In the genomic region with DNA sequence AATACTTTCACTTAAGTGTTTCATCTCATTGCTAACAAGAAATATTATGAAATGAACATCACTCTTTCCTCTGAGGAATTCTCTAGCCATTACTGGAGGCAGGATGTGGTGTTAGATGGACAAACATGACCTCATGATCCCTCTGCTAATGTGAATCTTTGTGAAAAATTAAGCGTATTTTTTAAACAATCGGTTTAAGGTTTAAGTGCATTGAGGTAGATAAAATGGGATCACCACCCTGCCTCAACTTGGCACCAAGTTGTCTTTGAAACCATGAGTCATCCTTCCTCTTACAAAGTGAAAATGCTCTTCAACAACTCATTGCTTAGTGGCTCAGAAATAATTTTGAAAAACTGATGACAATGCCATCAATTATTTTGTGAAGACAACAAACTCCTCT, we compare ENCODE assay signal across 10 cellular contexts.
DNase-seq lines count a peak whose midpoint lies in the region; ATAC-seq and TF ChIP-seq lines count a peak whose summit lies in the region.
"Had no signal": no experiment of that assay in that cellular context is flagged by ENCODE, and none has a peak within 500 bp of the region (broad histone marks: within the 10 kb centered on the region; RNA-seq: fewer than 3 reads in every experiment).

No MANE protein-coding gene starts in this region.

- H3K9me3 ChIP-seq in right cardiac atrium (ENCODE audit: control insufficient read depth, low read length) (no peaks in the 10 kb centered on the region), WERI-Rb-1 (ENCODE audit: severe bottlenecking) (no peaks in the 10 kb centered on the region)
- H3K9me3 ChIP-seq: sigmoid colon had no signal

- H3K4me3 ChIP-seq in right cardiac atrium (ENCODE audit: low read length) (no peak overlapping the region), epithelial cell of esophagus (ENCODE audit: low read length) (no peak overlapping the region), WERI-Rb-1 (ENCODE audit: low read depth, low read length) (no peak overlapping the region)
- H3K4me3 ChIP-seq: sigmoid colon had no signal

- no peaks in the 10 kb centered on the region for H3K4me1 ChIP-seq in right cardiac atrium (ENCODE audit: control insufficient read depth, insufficient read depth, low read length)
- H3K4me1 ChIP-seq: sigmoid colon had no signal

- DNase-seq in left ventricle myocardium superior = no peak
- no peak for DNase-seq in right cardiac atrium
- peak; percentile 8 for DNase-seq in OCI-M1 (lab: John Stamatoyannopoulos, UW)
- DNase-seq in epithelial cell of esophagus (ENCODE audit: low read depth) = peak; percentile 80
- peak; percentile 83 for DNase-seq in stromal cell of bone marrow (ENCODE audit: low read depth)
- DNase-seq in NCI-H2196 (lab: John Stamatoyannopoulos, UW; ENCODE audit: unreplicated experiment) = no peak
- no peak for DNase-seq in putamen (ENCODE audit: low spot score)
- DNase-seq in WERI-Rb-1 = no peak
- DNase-seq: sigmoid colon had no signal

- H3K36me3 ChIP-seq in WERI-Rb-1 = no peaks in the 10 kb centered on the region
- H3K36me3 ChIP-seq: sigmoid colon had no signal

- 36% methylated on average over 2 of the region's 2 CpGs for WGBS in right cardiac atrium

- ATAC-seq in left ventricle myocardium superior (peak; percentile 39), right cardiac atrium (no peak)
- ATAC-seq: Panc1 had no signal

- intact Hi-C loops in left ventricle myocardium superior (cut with micrococcal nuclease) (loop anchor here (10.0 kb wide), 1 partner anchor 63 kb away; no protein-coding TSS in a partner anchor), right cardiac atrium (cut with DNase I) (no loop called here)

- no peaks in the 10 kb centered on the region for H3K27me3 ChIP-seq in right cardiac atrium (ENCODE audit: control insufficient read depth, insufficient read depth)
- no peaks in the 10 kb centered on the region for H3K27me3 ChIP-seq in WERI-Rb-1 (ENCODE audit: insufficient read depth, low read depth, severe bottlenecking)
- H3K27me3 ChIP-seq: sigmoid colon had no signal

- H3K27ac ChIP-seq in right cardiac atrium (ENCODE audit: low read length) (no peak overlapping the region), WERI-Rb-1 (no peak overlapping the region)
- H3K27ac ChIP-seq: sigmoid colon had no signal

- TF ChIP-seq CTCF in epithelial cell of esophagus (IDR thresholded peaks at IDR 0.05; ENCODE audit: insufficient read depth, low read depth, low read length, missing control alignments) (no peak), WERI-Rb-1 (IDR thresholded peaks at IDR 0.05; ENCODE audit: low read depth, low read length) (no peak)

Comparison
In these comparisons a context has a peak if more than half of its experiments do, and no peak if none do; other contexts are left out.
1. DNase-seq: peak in OCI-M1 (single experiment), epithelial cell of esophagus (single experiment) and stromal cell of bone marrow (single experiment); none in left ventricle myocardium superior (single experiment), right cardiac atrium (0 of 3), NCI-H2196 (single experiment), putamen (single experiment) and WERI-Rb-1 (single experiment).